In genomic region chr3:39724233-39724846, GRCh38 we compare ENCODE assay signal across 12 cellular contexts.
DNase-seq lines count a peak whose midpoint lies in the region; ATAC-seq, FAIRE-seq and TF ChIP-seq lines count a peak whose summit lies in the region.
"Had no signal": no experiment of that assay in that cellular context is flagged by ENCODE, and none has a peak within 500 bp of the region (broad histone marks: within the 10 kb centered on the region; RNA-seq: fewer than 3 reads in every experiment).

No MANE protein-coding gene starts in this region.

- TF ChIP-seq CTCF in C4-2B (conservative IDR thresholded peaks at IDR 0.05) (peak; percentile 52), K562 (IDR thresholded peaks at IDR 0.05 in 2 of 3, conservative IDR thresholded peaks at IDR 0.05 in 1 of 3; ENCODE audit: insufficient read depth in 2 of 3, low read depth in 1 of 3, low read length in 3 of 3) (peak; percentile 31 to 59 (median 37); a peak in 3 of 6 replicates), right lobe of liver (IDR thresholded peaks at IDR 0.05) (peak; percentile 62 to 81 (median 63))

- no peak overlapping the region for H3K9ac ChIP-seq in K562 (ENCODE audit: insufficient read depth in 1 of 2, low read depth in 2 of 2, low read length in 2 of 2)

- FAIRE-seq in K562 (lab: Jason Lieb, UNC), result no peak

- no peak overlapping the region for H2AFZ ChIP-seq in K562 (ENCODE audit: low read depth, low read length)

- no peak overlapping the region for H3K27ac ChIP-seq in C4-2B
- no peak overlapping the region for H3K27ac ChIP-seq in K562 (ENCODE audit: extremely low read depth, low read depth, low read length)
- H3K27ac ChIP-seq in right lobe of liver, result no peak overlapping the region

- H3K36me3 ChIP-seq in K562 (ENCODE audit: control insufficient read depth, insufficient read depth, low read length), result no peaks in the 10 kb centered on the region
- no peaks in the 10 kb centered on the region for H3K36me3 ChIP-seq in right lobe of liver
- no peaks in the 10 kb centered on the region for H3K36me3 ChIP-seq in HAP-1 (replicated peaks)

- intact Hi-C loops in K562 (cut with micrococcal nuclease), result loop anchor here (2.0 to 5.0 kb wide), 2 partner anchors 266 to 453 kb away; no protein-coding TSS in a partner anchor
- intact Hi-C loops in right lobe of liver (cut with DNase I), result loop anchor here in 1 of 2 donors (10.0 kb wide), 1 partner anchor 450 kb away; no protein-coding TSS in a partner anchor

- H3K4me3 ChIP-seq in K562 (no peak overlapping the region), right lobe of liver (no peak overlapping the region), HAP-1 (no peak overlapping the region)

- peak; percentile 55 to 63 for TF ChIP-seq RAD21 in K562 (CRISPR knock-in tag; conservative IDR thresholded peaks at IDR 0.05 in 1 of 2, IDR thresholded peaks at IDR 0.05 in 1 of 2)

- TF ChIP-seq EP300 in K562 (IDR thresholded peaks at IDR 0.05; ENCODE audit: low read length), result no peak

- 0% methylated on average over 1 of the region's 1 CpG for WGBS in K562 (ENCODE audit: insufficient coverage, low coverage, missing lambda C conversion rate)
- WGBS in right lobe of liver (ENCODE audit: insufficient coverage, low coverage, low lambda C conversion rate, missing lambda C conversion rate), result 0% methylated on average over 1 of the region's 1 CpG

- POLR2A ChIA-PET in K562 (lab: Yijun Ruan, JAX), result interaction anchor here (1.0 kb wide), 1 partner anchor 10 kb away, joined by 3 read pairs; no protein-coding TSS in a partner anchor

- TF ChIP-seq POLR2A in K562 (conservative IDR thresholded peaks at IDR 0.05), result no peak
- TF ChIP-seq POLR2A in right lobe of liver (IDR thresholded peaks at IDR 0.05), result no peak

- CTCF ChIA-PET in K562 (lab: Yijun Ruan, JAX; ENCODE audit: low intra/inter-chr PET ratio), result interaction anchor here (1.0 kb wide), 1 partner anchor 593 kb away, joined by 3 read pairs; no protein-coding TSS in a partner anchor

- H3K79me2 ChIP-seq in K562 (ENCODE audit: control insufficient read depth, insufficient read depth, low read length), result no peaks in the 10 kb centered on the region

- peak; percentile 71 for ATAC-seq in K562
- peak; percentile 84 to 90 (median 84) for ATAC-seq in right lobe of liver
- ATAC-seq in HG03097 (IDR thresholded peaks at IDR 0.05; ENCODE audit: low FRiP score, unreplicated experiment), result no peak
- no peak for ATAC-seq in HG03571 (IDR thresholded peaks at IDR 0.05; ENCODE audit: unreplicated experiment)

- no peak overlapping the region for H3K4me2 ChIP-seq in K562 (ENCODE audit: insufficient read depth, low read length)

- in situ Hi-C loops in K562 (cut with MboI), result no loop called here
- in situ Hi-C loops in HAP-1 (cut with MboI; ENCODE audit: low sequenced_read_pairs), result no loop called here

- H3K27me3 ChIP-seq in K562 (ENCODE audit: control insufficient read depth in 2 of 2, insufficient read depth in 2 of 2, low read length in 2 of 2) (no peaks in the 10 kb centered on the region; a peak in 1 of 5 replicates), right lobe of liver (no peaks in the 10 kb centered on the region), HAP-1 (ENCODE audit: low read depth) (no peaks in the 10 kb centered on the region)

- DNase-seq in HT1080 (ENCODE audit: low read depth) (peak; percentile 8), K562 (ENCODE audit: extremely low read depth in 1 of 4, low spot score in 3 of 4) (peak in 2 of 4 experiments; percentile 8 to 15), right lobe of liver (no peak), NCI-H1105 (lab: John Stamatoyannopoulos, UW) (no peak), HAP-1 (ENCODE audit: low spot score in 2 of 2) (no peak)
- DNase-seq: activated CD4-positive, alpha-beta T cell treated with anti-CD3 and anti-CD28 coated beads, Interleukin-2, amount 10 ng/mL, durations not matched to agents 24 days and 14 days; kidney glomerular epithelial cell; NCI-H1694; SHP77 had no signal

- H3K9me3 ChIP-seq in K562 (replicated peaks; ENCODE audit: control insufficient read depth, insufficient read depth, low read depth, low read length), result no peaks in the 10 kb centered on the region
- H3K9me3 ChIP-seq in right lobe of liver, result no peaks in the 10 kb centered on the region
- no peaks in the 10 kb centered on the region for H3K9me3 ChIP-seq in HAP-1

- no peaks in the 10 kb centered on the region for H4K20me1 ChIP-seq in K562 (replicated peaks; ENCODE audit: control insufficient read depth, insufficient read depth, low read length)

- H3K4me1 ChIP-seq in K562 (replicated peaks in 1 of 2; ENCODE audit: control insufficient read depth in 2 of 2, insufficient read depth in 2 of 2, low read length in 2 of 2) (no peaks in the 10 kb centered on the region), right lobe of liver (no peaks in the 10 kb centered on the region), HAP-1 (no peaks in the 10 kb centered on the region)

- BruUV-seq in K562 (replicated peaks; lab: Mats Ljungman, UMichigan), result no TSS peak

- H3K9me1 ChIP-seq in K562 (ENCODE audit: control insufficient read depth, insufficient read depth, low read length), result no peaks in the 10 kb centered on the region

TF ChIP-seq in K562, 482 proteins besides CTCF, POLR2A, EP300 and RAD21:
- TF ChIP-seq DEAF1 (CRISPR knock-in tag; IDR thresholded peaks at IDR 0.05) (peak; percentile 27; the same call in 1 of the 2 replicates), PHB (CRISPR knock-in tag; IDR thresholded peaks at IDR 0.05) (no peak)
TF ChIP-seq in K562: peak in this region for 1.

Comparison
In these comparisons a context has a peak if more than half of its experiments do, and no peak if none do; other contexts are left out.
1. ATAC-seq: peak in K562 (single experiment) and right lobe of liver (4 of 4); none in HG03097 (single experiment) and HG03571 (single experiment).
2. Peak in every context shown above with its lines, with median percentiles within 50 percentile points of each other: CTCF ChIP-seq.